8 cellular contexts compared by ENCODE assay signal in the genomic region with DNA sequence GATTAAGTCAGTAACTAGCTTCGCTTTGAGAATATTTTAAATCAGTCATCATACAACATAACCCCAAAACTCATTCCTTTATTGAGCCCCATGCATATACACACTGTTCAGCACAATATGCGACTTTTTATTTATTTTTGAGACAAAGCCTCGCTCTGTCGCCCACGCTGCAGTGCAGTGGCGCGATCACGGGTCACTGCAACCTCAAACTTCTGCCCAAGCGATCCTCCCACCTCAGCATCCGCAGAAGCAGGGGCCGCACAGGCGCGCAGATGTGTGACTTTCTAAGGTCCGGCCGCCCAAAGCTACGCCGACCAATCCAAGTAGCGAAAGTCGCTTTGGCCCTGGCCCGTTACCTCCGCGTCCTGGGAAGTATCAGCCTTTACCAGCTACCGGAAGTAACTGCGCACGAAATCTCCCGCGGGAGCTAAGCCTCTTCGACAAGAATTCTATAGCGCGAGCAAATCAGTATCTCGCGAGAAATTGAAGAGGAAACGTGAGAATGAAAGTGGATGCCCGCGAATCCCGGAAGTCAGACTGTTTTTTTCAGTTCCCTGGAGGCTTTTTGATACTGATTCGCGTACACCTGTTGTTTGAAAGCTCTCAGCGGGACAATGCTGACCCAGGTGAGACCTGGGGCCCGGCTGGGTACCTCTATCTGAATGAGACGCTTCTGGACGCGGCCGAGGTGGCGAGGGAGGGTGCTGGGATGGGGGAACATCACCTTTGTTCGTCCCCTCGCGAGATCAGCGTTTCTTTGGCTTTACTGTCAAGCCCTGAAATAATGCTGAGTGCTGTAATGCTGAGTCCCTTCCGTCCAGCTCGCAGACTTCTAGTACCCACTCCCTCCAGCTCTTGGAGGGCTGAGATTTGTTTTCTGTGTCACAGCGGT. TPM values are rescaled to one million over a fixed set of nuclear protein-coding genes. Genes with fewer than 3 reads are reported as not detected.
DNase-seq lines count a peak whose midpoint lies in the region; ATAC-seq and TF ChIP-seq lines count a peak whose summit lies in the region.

TSS of gene DHFR2 (minus strand) at position 404 of the 892 bp plus-strand sequence. CDS start 1,405 bp downstream, outside the sequence.
TSS of gene NSUN3 (plus strand) at position 549 of the 892 bp plus-strand sequence. CDS start at position 615, 66 bp downstream.

- peak within 1 kb of the TSS in 1 of 2 experiments; percentile 30 for H2BK12ac ChIP-seq in mesenchymal stem cell (ENCODE audit: low read length in 2 of 2)

- H3K27me3 ChIP-seq in Caco-2 (replicated peaks; ENCODE audit: control insufficient read depth, insufficient read depth, low read length): no peaks in the 10 kb centered on the region
- no peaks in the 10 kb centered on the region for H3K27me3 ChIP-seq in endocrine pancreas (ENCODE audit: control insufficient read depth, insufficient read depth, low read length)
- no peaks in the 10 kb centered on the region for H3K27me3 ChIP-seq in mesenchymal stem cell (ENCODE audit: control insufficient read depth in 1 of 2, insufficient read depth in 1 of 2, low read length in 2 of 2)

- intact Hi-C loops in Caco-2 (cut with micrococcal nuclease; ENCODE audit: unreplicated experiment): no loop called here

- H2BK5ac ChIP-seq in mesenchymal stem cell (ENCODE audit: low read depth, low read length, poor library complexity, severe bottlenecking): peak within 1 kb of the TSS; percentile 85

- POLR2A ChIA-PET in Caco-2 (lab: Charles Lee): interaction anchor here (0.6 to 2.2 kb wide), 5 partner anchors 13 to 89 kb away, joined by 3 to 8 read pairs (median 6); partner anchors contain the start of genes ARL13B and PROS1

- H3K36me3 ChIP-seq in Caco-2 (ENCODE audit: control insufficient read depth, insufficient read depth, low read length): no peaks in the 10 kb centered on the region
- peaks cover 3% of the 10 kb centered on the region for H3K36me3 ChIP-seq in endocrine pancreas (ENCODE audit: control insufficient read depth, insufficient read depth, low read length)
- peaks cover 3 to 27% of the 10 kb centered on the region in 2 experiments for H3K36me3 ChIP-seq in mesenchymal stem cell (ENCODE audit: control insufficient read depth in 1 of 2, insufficient read depth in 2 of 2, low read depth in 1 of 2, low read length in 2 of 2)

- peak within 1 kb of the TSS in 1 of 2 experiments; percentile 15 for H3K14ac ChIP-seq in mesenchymal stem cell (ENCODE audit: low read length in 2 of 2)

- H3K9me3 Mint-ChIP-seq in Caco-2 (ENCODE audit: unreplicated experiment): no peaks in the 10 kb centered on the region
- peaks cover 6% of the 10 kb centered on the region for H3K9me3 Mint-ChIP-seq in activated CD8-positive, alpha-beta memory T cell treated with anti-CD3 and anti-CD28 coated beads, Interleukin-2, amount 10 ng/mL, durations not matched to agents 7 days and 5 days (ENCODE audit: low read depth)

- H3K4me3 ChIP-seq in Caco-2 (ENCODE audit: low read depth, low read length) (peak within 1 kb of the TSS; percentile 47), endocrine pancreas (ENCODE audit: control insufficient read depth, insufficient read depth, low read length) (peak within 1 kb of the TSS; percentile 95), mesenchymal stem cell (ENCODE audit: insufficient read depth in 1 of 2, low read depth in 1 of 2, low read length in 2 of 2) (peak within 1 kb of the TSS; percentile 67 to 83)

- H3K27ac ChIP-seq in mesenchymal stem cell (ENCODE audit: low read length, poor library complexity, severe bottlenecking): peak within 1 kb of the TSS; percentile 99

- peak within 1 kb of the TSS; percentile 34 to 96 for H3K18ac ChIP-seq in mesenchymal stem cell (ENCODE audit: low read depth in 1 of 2, low read length in 2 of 2)

- peak within 1 kb of the TSS; percentile 99 for H3K27ac Mint-ChIP-seq in Caco-2 (ENCODE audit: unreplicated experiment)
- H3K27ac Mint-ChIP-seq in activated CD8-positive, alpha-beta memory T cell treated with anti-CD3 and anti-CD28 coated beads, Interleukin-2, amount 10 ng/mL, durations not matched to agents 7 days and 5 days: peak within 1 kb of the TSS; percentile 100

- peak; percentile 96 for ATAC-seq in GM21390 (IDR thresholded peaks at IDR 0.05; ENCODE audit: unreplicated experiment)
- ATAC-seq in activated CD8-positive, alpha-beta memory T cell treated with anti-CD3 and anti-CD28 coated beads, Interleukin-2, amount 10 ng/mL, durations not matched to agents 7 days and 5 days: peak; percentile 90

- peaks cover 6% of the 10 kb centered on the region for H3K36me3 Mint-ChIP-seq in Caco-2 (ENCODE audit: insufficient read depth, unreplicated experiment)
- H3K36me3 Mint-ChIP-seq in activated CD8-positive, alpha-beta memory T cell treated with anti-CD3 and anti-CD28 coated beads, Interleukin-2, amount 10 ng/mL, durations not matched to agents 7 days and 5 days: peaks cover 55% of the 10 kb centered on the region

- H3K4me1 ChIP-seq in Caco-2 (peaks cover 4% of the 10 kb centered on the region; the same call in 1 of the 2 replicates), endocrine pancreas (ENCODE audit: control insufficient read depth, insufficient read depth, low read length) (peaks cover 14% of the 10 kb centered on the region), mesenchymal stem cell (ENCODE audit: control insufficient read depth, insufficient read depth, low read depth, low read length) (peaks cover 3% of the 10 kb centered on the region)

- peak within 1 kb of the TSS; percentile 80 for H3K9ac ChIP-seq in endocrine pancreas (ENCODE audit: control insufficient read depth, insufficient read depth, low read length)
- H3K9ac ChIP-seq in mesenchymal stem cell (ENCODE audit: low read length): peak within 1 kb of the TSS; percentile 96

- H3K79me1 ChIP-seq in mesenchymal stem cell (replicated peaks; ENCODE audit: low read length, poor library complexity, severe bottlenecking): peaks cover 9% of the 10 kb centered on the region

- H4K8ac ChIP-seq in mesenchymal stem cell (ENCODE audit: low read length): peak within 1 kb of the TSS; percentile 89

- H3K4ac ChIP-seq in mesenchymal stem cell (ENCODE audit: low read depth in 1 of 2, low read length in 2 of 2): peak within 1 kb of the TSS; percentile 39 to 45

- H3K4me3 Mint-ChIP-seq in Caco-2 (ENCODE audit: unreplicated experiment): peak within 1 kb of the TSS; percentile 98
- H3K4me3 Mint-ChIP-seq in activated CD8-positive, alpha-beta memory T cell treated with anti-CD3 and anti-CD28 coated beads, Interleukin-2, amount 10 ng/mL, durations not matched to agents 7 days and 5 days: peak within 1 kb of the TSS; percentile 97

- TF ChIP-seq CTCF in Caco-2 (IDR thresholded peaks at IDR 0.05; ENCODE audit: insufficient read depth in 1 of 2, low read depth in 1 of 2, low read length in 1 of 2, severe bottlenecking in 1 of 2, unreplicated experiment in 1 of 2): no peak

- peak within 1 kb of the TSS; percentile 77 for H2AK5ac ChIP-seq in mesenchymal stem cell (ENCODE audit: low read length, severe bottlenecking)

- H3K9me3 ChIP-seq in Caco-2: no peaks in the 10 kb centered on the region
- H3K9me3 ChIP-seq in endocrine pancreas (ENCODE audit: control insufficient read depth, low read length): no peaks in the 10 kb centered on the region
- H3K9me3 ChIP-seq in mesenchymal stem cell (ENCODE audit: control insufficient read depth, low read length): no peaks in the 10 kb centered on the region

- H2BK15ac ChIP-seq in mesenchymal stem cell (ENCODE audit: low read depth, poor library complexity, severe bottlenecking): peak within 1 kb of the TSS; percentile 77

- H2AFZ ChIP-seq in mesenchymal stem cell (ENCODE audit: low read depth, low read length): no peak within 1 kb of the TSS

- H3K4me2 ChIP-seq in mesenchymal stem cell (ENCODE audit: low read length, poor library complexity, severe bottlenecking): peak within 1 kb of the TSS; percentile 71

- BruUV-seq in Caco-2 (replicated peaks; lab: Mats Ljungman, UMichigan): TSS peak; percentile 53

- H3K27me3 Mint-ChIP-seq in Caco-2 (ENCODE audit: insufficient read depth, unreplicated experiment): no peaks in the 10 kb centered on the region
- H3K27me3 Mint-ChIP-seq in activated CD8-positive, alpha-beta memory T cell treated with anti-CD3 and anti-CD28 coated beads, Interleukin-2, amount 10 ng/mL, durations not matched to agents 7 days and 5 days: no peaks in the 10 kb centered on the region

- H3K4me1 Mint-ChIP-seq in Caco-2 (ENCODE audit: low read depth, unreplicated experiment): peaks cover 8% of the 10 kb centered on the region
- H3K4me1 Mint-ChIP-seq in activated CD8-positive, alpha-beta memory T cell treated with anti-CD3 and anti-CD28 coated beads, Interleukin-2, amount 10 ng/mL, durations not matched to agents 7 days and 5 days: peaks cover 44% of the 10 kb centered on the region

- H2BK120ac ChIP-seq in mesenchymal stem cell (ENCODE audit: low read depth, low read length): peak within 1 kb of the TSS; percentile 97

- H3K23ac ChIP-seq in mesenchymal stem cell (ENCODE audit: low read length in 2 of 2): no peak within 1 kb of the TSS

- DNase-seq in Caco-2: peak; percentile 90 to 95
- peak; percentile 29 to 95 (median 88) for DNase-seq in HUDEP-2 (lab: John Stamatoyannopoulos, UW; ENCODE audit: unreplicated experiment in 76 of 76)
- peak; percentile 85 for DNase-seq in NOMO-1 treated with dmso at 0.1 percent for 144 hours (lab: John Stamatoyannopoulos, UW; ENCODE audit: unreplicated experiment)
- DNase-seq in activated CD8-positive, alpha-beta memory T cell treated with anti-CD3 and anti-CD28 coated beads, Interleukin-2, amount 10 ng/mL, durations not matched to agents 7 days and 5 days: peak; percentile 92
- peak; percentile 99 for DNase-seq in mesenchymal stem cell
- DNase-seq in stimulated activated CD8-positive, alpha-beta memory T cell treated with anti-CD3 and anti-CD28 coated beads, Interleukin-12 subunit alpha, Interleukin-12 subunit beta, amount 100 ng/mL, for 24 hours (ENCODE audit: extremely low read depth): peak; percentile 45

- peak within 1 kb of the TSS; percentile 94 for H4K91ac ChIP-seq in mesenchymal stem cell (ENCODE audit: low read length)

- WGBS in mesenchymal stem cell: under 1% methylated on average over 48 of the region's 52 CpGs

- CTCF ChIA-PET in Caco-2 (lab: Charles Lee): interaction anchor here (0.6 to 1.3 kb wide), 2 partner anchors 9 to 39 kb away, joined by 3 to 5 read pairs; no protein-coding TSS in a partner anchor
- CTCF ChIA-PET in activated CD8-positive, alpha-beta memory T cell treated with anti-CD3 and anti-CD28 coated beads, Interleukin-2, amount 10 ng/mL, durations not matched to agents 7 days and 5 days (lab: Charles Lee): interaction anchor here (0.6 to 2.8 kb wide), 10 partner anchors 9 to 89 kb away, joined by 3 to 15 read pairs (median 4); partner anchors contain the start of genes ARL13B and PROS1

RNA-seq across cellular contexts. Expression of gene DHFR2, which starts in this region (rescaled TPM):
- total RNA-seq in Caco-2 (2022): 3.3 and 3.7 TPM in 2 replicates
- 10 to 100 TPM in 1 of 2 experiments, 1 to 10 TPM in 1; 7.0 to 11.8 TPM for total RNA-seq in activated CD8-positive, alpha-beta memory T cell treated with anti-CD3 and anti-CD28 coated beads, Interleukin-2, amount 10 ng/mL, durations not matched to agents 7 days and 5 days
- polyA plus RNA-seq in mesenchymal stem cell (2013, experiment 1 of 2): 4.5 TPM
- 4.5 TPM for polyA plus RNA-seq in mesenchymal stem cell (2013, experiment 2 of 2)

RNA-seq across cellular contexts. Expression of gene NSUN3, which starts in this region (rescaled TPM):
- total RNA-seq in Caco-2 (2022): 7.1 and 9.6 TPM in 2 replicates
- total RNA-seq in activated CD8-positive, alpha-beta memory T cell treated with anti-CD3 and anti-CD28 coated beads, Interleukin-2, amount 10 ng/mL, durations not matched to agents 7 days and 5 days: 10 to 100 TPM; 15.0 to 15.3 TPM
- polyA plus RNA-seq in mesenchymal stem cell (2013, experiment 1 of 2): 4.4 TPM
- polyA plus RNA-seq in mesenchymal stem cell (2013, experiment 2 of 2): 4.3 TPM

Comparison
In these comparisons a context has a peak if more than half of its experiments do, and no peak if none do; other contexts are left out.
1. Peak in every context shown above with its lines: DNase-seq, ATAC-seq, H3K4me3 ChIP-seq and H3K27ac ChIP-seq.
2. DNase-seq: peak in every context shown above with its lines; median percentile 99 in mesenchymal stem cell; 92 in Caco-2; 92 in activated CD8-positive, alpha-beta memory T cell treated with anti-CD3 and anti-CD28 coated beads, Interleukin-2, amount 10 ng/mL, durations not matched to agents 7 days and 5 days; 88 in HUDEP-2; 85 in NOMO-1 treated with dmso at 0.1 percent for 144 hours; 45 in stimulated activated CD8-positive, alpha-beta memory T cell treated with anti-CD3 and anti-CD28 coated beads, Interleukin-12 subunit alpha, Interleukin-12 subunit beta, amount 100 ng/mL, for 24 hours.